25 cellular contexts compared by ENCODE assay signal in the genomic region with DNA sequence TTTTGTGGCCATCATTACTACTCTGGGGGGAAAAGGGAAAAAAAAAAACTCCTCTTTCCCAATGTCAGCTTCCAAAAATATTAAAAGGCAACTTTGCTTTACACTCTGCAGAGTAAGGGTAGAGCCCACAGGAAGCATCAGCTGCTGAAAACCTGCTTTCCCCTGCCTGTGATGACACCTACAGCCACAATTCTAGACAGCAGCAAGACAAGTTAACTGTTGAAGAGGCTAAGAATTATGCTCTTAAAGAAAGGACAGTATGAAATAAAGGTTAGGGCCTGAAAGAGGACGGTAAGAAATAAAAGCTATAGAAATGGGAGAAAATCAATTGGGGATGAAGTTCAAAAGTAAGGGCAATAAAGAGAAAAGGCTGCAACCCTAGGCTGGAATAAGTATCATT. TPM values are rescaled to one million over a fixed set of nuclear protein-coding genes. Genes with fewer than 3 reads are reported as not detected.
DNase-seq lines count a peak whose midpoint lies in the region; ATAC-seq, FAIRE-seq and TF ChIP-seq lines count a peak whose summit lies in the region.
"Had no signal": no experiment of that assay in that cellular context is flagged by ENCODE, and none has a peak within 500 bp of the region (broad histone marks: within the 10 kb centered on the region; RNA-seq: fewer than 3 reads in every experiment).

No MANE protein-coding gene starts in this region.

- TF ChIP-seq CTCF in astrocyte (IDR thresholded peaks at IDR 0.05; ENCODE audit: insufficient read depth, low read depth, low read length) (no peak), right lobe of liver (IDR thresholded peaks at IDR 0.05) (peak; percentile 7 to 47 (median 29))

- TF ChIP-seq POLR2A in right lobe of liver (IDR thresholded peaks at IDR 0.05), result no peak

- ATAC-seq in right lobe of liver, result peak in 2 of 4 donors; percentile 19 to 29
- no peak for ATAC-seq in GM19023 (IDR thresholded peaks at IDR 0.05; ENCODE audit: unreplicated experiment)
- ATAC-seq in HG02588 (IDR thresholded peaks at IDR 0.05; ENCODE audit: unreplicated experiment), result no peak
- ATAC-seq: body of pancreas; left colon; stimulated activated naive CD8-positive, alpha-beta T cell treated with anti-CD3 and anti-CD28 coated beads, Interleukin-15, Interleukin-2, amounts not matched to agents 100 U/mL and 50 U/mL, for 24 hours had no signal

- no peak overlapping the region for H3K27ac Mint-ChIP-seq in astrocyte (ENCODE audit: unreplicated experiment)
- H3K27ac Mint-ChIP-seq: activated naive CD4-positive, alpha-beta T cell treated with anti-CD3 and anti-CD28 coated beads, Interleukin-2, amount 50 U/mL, for 24 hours; dendritic cell treated with granulocyte-macrophage colony-stimulating factor and Interleukin-4, amounts not matched to agents 40 ng/mL and 50 ng/mL, for 4 days; T-helper 2 cell treated with Interferon-gamma antibody and Interleukin-4, amounts not matched to agents 5 μg/mL and 100 μg/mL, for 36 hours had no signal

- no peak overlapping the region for H2AFZ ChIP-seq in astrocyte (ENCODE audit: low read depth, low read length)

- no peak overlapping the region for H3K9ac ChIP-seq in astrocyte (ENCODE audit: low read length)

- no peak for FAIRE-seq in astrocyte (lab: Jason Lieb, UNC)
- FAIRE-seq: GM18507, GM19239, urothelium cell line had no signal

- no peaks in the 10 kb centered on the region for H4K20me1 ChIP-seq in astrocyte (ENCODE audit: insufficient read depth, low read length)

- no peaks in the 10 kb centered on the region for H3K9me3 Mint-ChIP-seq in astrocyte (ENCODE audit: unreplicated experiment)
- H3K9me3 Mint-ChIP-seq: activated naive CD4-positive, alpha-beta T cell treated with anti-CD3 and anti-CD28 coated beads, Interleukin-2, amount 50 U/mL, for 24 hours; dendritic cell treated with granulocyte-macrophage colony-stimulating factor and Interleukin-4, amounts not matched to agents 40 ng/mL and 50 ng/mL, for 4 days; T-helper 2 cell treated with Interferon-gamma antibody and Interleukin-4, amounts not matched to agents 5 μg/mL and 100 μg/mL, for 36 hours had no signal

- H3K79me2 ChIP-seq in astrocyte (ENCODE audit: insufficient read depth, low read length), result no peaks in the 10 kb centered on the region

- H3K36me3 ChIP-seq in astrocyte (ENCODE audit: insufficient read depth, low read length), result no peaks in the 10 kb centered on the region
- H3K36me3 ChIP-seq in right lobe of liver, result no peaks in the 10 kb centered on the region
- H3K36me3 ChIP-seq: esophagus squamous epithelium, ovary had no signal

- H3K4me1 Mint-ChIP-seq in astrocyte (ENCODE audit: low read depth, unreplicated experiment), result peaks cover 17% of the 10 kb centered on the region

- H3K4me3 ChIP-seq in astrocyte (ENCODE audit: insufficient read depth, low read depth, low read length) (no peak overlapping the region), right lobe of liver (no peak overlapping the region)
- H3K4me3 ChIP-seq: body of pancreas, esophagus squamous epithelium, ovary had no signal

- H3K27me3 ChIP-seq in astrocyte (ENCODE audit: insufficient read depth, low read length) (no peaks in the 10 kb centered on the region), right lobe of liver (no peaks in the 10 kb centered on the region)
- H3K27me3 ChIP-seq: body of pancreas, ovary had no signal

- H3K36me3 Mint-ChIP-seq in astrocyte (ENCODE audit: low read depth, unreplicated experiment), result no peaks in the 10 kb centered on the region
- H3K36me3 Mint-ChIP-seq: activated naive CD4-positive, alpha-beta T cell treated with anti-CD3 and anti-CD28 coated beads, Interleukin-2, amount 50 U/mL, for 24 hours had no signal

- H3K9me3 ChIP-seq in astrocyte (ENCODE audit: insufficient read depth, low read depth, low read length) (no peaks in the 10 kb centered on the region), right lobe of liver (no peaks in the 10 kb centered on the region)
- H3K9me3 ChIP-seq: body of pancreas, esophagus squamous epithelium, ovary had no signal

- no peaks in the 10 kb centered on the region for H3K27me3 Mint-ChIP-seq in astrocyte (ENCODE audit: low read depth, unreplicated experiment)

- H3K27ac ChIP-seq in astrocyte (ENCODE audit: low read depth, low read length) (no peak overlapping the region), right lobe of liver (no peak overlapping the region)
- H3K27ac ChIP-seq: body of pancreas, esophagus squamous epithelium, ovary had no signal

- 27% methylated on average over 1 of the region's 1 CpG for WGBS in right lobe of liver (ENCODE audit: insufficient coverage, low coverage, low lambda C conversion rate, missing lambda C conversion rate)

- H3K4me1 ChIP-seq in astrocyte (ENCODE audit: insufficient read depth, low read length) (peaks cover 9% of the 10 kb centered on the region), right lobe of liver (peaks cover 0 to 40% (median 0%) of the 10 kb centered on the region in 4 donors)

- no peak overlapping the region for H3K4me2 ChIP-seq in astrocyte (ENCODE audit: low read length)

- no peak overlapping the region for H3K4me3 Mint-ChIP-seq in astrocyte (ENCODE audit: unreplicated experiment)
- H3K4me3 Mint-ChIP-seq: activated naive CD4-positive, alpha-beta T cell treated with anti-CD3 and anti-CD28 coated beads, Interleukin-2, amount 50 U/mL, for 24 hours; dendritic cell treated with granulocyte-macrophage colony-stimulating factor and Interleukin-4, amounts not matched to agents 40 ng/mL and 50 ng/mL, for 4 days; T-helper 2 cell treated with Interferon-gamma antibody and Interleukin-4, amounts not matched to agents 5 μg/mL and 100 μg/mL, for 36 hours had no signal

- intact Hi-C loops in right lobe of liver (cut with DNase I), result no loop called here

- peak; percentile 36 for DNase-seq in NCI-H345 (lab: John Stamatoyannopoulos, UW)
- no peak for DNase-seq in NCI-H345 treated with DMSO at 0.1 percent for 48 hours (lab: John Stamatoyannopoulos, UW; ENCODE audit: unreplicated experiment)
- DNase-seq in HT1080 (ENCODE audit: low read depth), result peak; percentile 15
- peak; percentile 3 for DNase-seq in astrocyte (ENCODE audit: low read depth)
- DNase-seq in right lobe of liver, result no peak
- DNase-seq in NCI-H226, result no peak
- DNase-seq: activated CD4-positive, alpha-beta T cell treated with anti-CD3 and anti-CD28 coated beads for 48 hours; activated T-cell treated with anti-CD3 and anti-CD28 coated beads for 4 hours; body of pancreas; esophagus squamous epithelium; left colon; NCI-H526 treated with DMSO at 0.1 percent for 48 hours; ovary; SHP77 treated with DMSO at 0.1 percent for 48 hours; stimulated activated naive CD8-positive, alpha-beta T cell treated with anti-CD3 and anti-CD28 coated beads, Interleukin-15, Interleukin-2, amounts not matched to agents 100 U/mL and 50 U/mL, for 24 hours had no signal

RNA-seq across cellular contexts. Expression of gene PDE11A, which starts 3.0 kb away (rescaled TPM):
- 0.30 and 0.42 TPM in 2 replicates for total RNA-seq in HT1080 (2014; rRNA removed; shearing (Covaris generic))
- 0.09 and 0.12 TPM in 2 replicates for polyA plus RNA-seq in HT1080 (2015; cell fraction: cytosol; rRNA removed)
- 0.37 and 0.69 TPM in 2 replicates for polyA plus RNA-seq in HT1080 (2015; cell fraction: nucleus; rRNA removed)
- total RNA-seq in astrocyte, result 0.45 and 0.89 TPM in 2 replicates
- total RNA-seq in right lobe of liver, result 1 to 10 TPM; 1.2 to 9.4 (median 6.3) TPM
- total RNA-seq: A673, LHCN-M2 had no signal

RNA-seq across cellular contexts. Expression of gene RBM45, which starts 42.7 kb away (rescaled TPM):
- 17.1 and 25.0 TPM in 2 replicates for total RNA-seq in HT1080 (2014; rRNA removed; shearing (Covaris generic))
- 10.2 and 12.3 TPM in 2 replicates for polyA plus RNA-seq in HT1080 (2015; cell fraction: cytosol; rRNA removed)
- polyA plus RNA-seq in HT1080 (2015; cell fraction: nucleus; rRNA removed), result 26.7 and 30.3 TPM in 2 replicates
- total RNA-seq in astrocyte, result 12.0 and 14.9 TPM in 2 replicates
- 1 to 10 TPM; 5.1 to 7.4 (median 5.6) TPM for total RNA-seq in right lobe of liver

Comparison
In these comparisons a context has a peak if more than half of its experiments do, and no peak if none do; other contexts are left out.
1. DNase-seq: peak in NCI-H345 (single experiment), HT1080 (single experiment) and astrocyte (single experiment); none in NCI-H345 treated with DMSO at 0.1 percent for 48 hours (single experiment), right lobe of liver (0 of 3) and NCI-H226 (single experiment).